6 cellular contexts compared by ENCODE assay signal in genomic region chr1:153962088-153963029, GRCh38. TPM values are rescaled to one million over a fixed set of nuclear protein-coding genes. Genes with fewer than 3 reads are reported as not detected.
DNase-seq lines count a peak whose midpoint lies in the region; ATAC-seq and TF ChIP-seq lines count a peak whose summit lies in the region.

No MANE protein-coding gene starts in this region.

- no peaks in the 10 kb centered on the region for H3K9me3 Mint-ChIP-seq in progenitor cell of endocrine pancreas (ENCODE audit: low read depth)

- ATAC-seq in left ventricle myocardium superior (no peak), GM19351 (IDR thresholded peaks at IDR 0.05; ENCODE audit: unreplicated experiment) (no peak)

- H3K9me3 ChIP-seq in cardiac muscle cell (ENCODE audit: low read depth), result no peaks in the 10 kb centered on the region

- no peaks in the 10 kb centered on the region for H3K27me3 ChIP-seq in cardiac muscle cell

- DNase-seq in cardiac muscle cell (ENCODE audit: low read depth in 1 of 2, low spot score in 1 of 2) (peak in 1 of 2 donors; percentile 57), left ventricle myocardium superior (no peak), dermis blood vessel endothelial cell (peak; percentile 56), progenitor cell of endocrine pancreas (ENCODE audit: low spot score, unreplicated experiment) (no peak), DMS79 (lab: John Stamatoyannopoulos, UW) (no peak)

- peaks cover 17% of the 10 kb centered on the region for H3K4me1 ChIP-seq in cardiac muscle cell (ENCODE audit: low read depth)

- peak overlapping the region; percentile 90 for H3K4me3 Mint-ChIP-seq in progenitor cell of endocrine pancreas (ENCODE audit: low read depth)

- no peaks in the 10 kb centered on the region for H3K27me3 Mint-ChIP-seq in progenitor cell of endocrine pancreas

- H3K36me3 Mint-ChIP-seq in progenitor cell of endocrine pancreas (ENCODE audit: insufficient read depth), result peaks cover 7% of the 10 kb centered on the region

- intact Hi-C loops in left ventricle myocardium superior (cut with micrococcal nuclease), result no loop called here

- no peak overlapping the region for H3K27ac ChIP-seq in cardiac muscle cell

- TF ChIP-seq CTCF in cardiac muscle cell (IDR thresholded peaks at IDR 0.05; ENCODE audit: low read depth, low read length), result no peak
- no peak for TF ChIP-seq CTCF in progenitor cell of endocrine pancreas (IDR thresholded peaks at IDR 0.05; ENCODE audit: unreplicated experiment)

- H3K27ac Mint-ChIP-seq in progenitor cell of endocrine pancreas, result peak overlapping the region; percentile 99

- peaks cover 6% of the 10 kb centered on the region for H3K36me3 ChIP-seq in cardiac muscle cell

- peak overlapping the region; percentile 58 for H3K4me3 ChIP-seq in cardiac muscle cell

- H3K4me1 Mint-ChIP-seq in progenitor cell of endocrine pancreas (ENCODE audit: low read depth), result peaks cover 41% of the 10 kb centered on the region

RNA-seq across cellular contexts. Expression of gene SLC39A1, which starts 1.0 kb away (rescaled TPM):
- 75.8 and 83.4 TPM in 2 replicates for total RNA-seq in cardiac muscle cell
- polyA plus RNA-seq in cardiac muscle cell, result 71.2 and 72.6 TPM in 2 replicates
- total RNA-seq in left ventricle myocardium superior, result 45.8 TPM
- 153 and 161 TPM in 2 replicates for total RNA-seq in dermis blood vessel endothelial cell
- total RNA-seq in progenitor cell of endocrine pancreas, result 70.6 and 75.4 TPM in 2 replicates

RNA-seq across cellular contexts. Expression of gene CRTC2, which starts 3.9 kb away (rescaled TPM):
- total RNA-seq in cardiac muscle cell, result 11.9 and 17.9 TPM in 2 replicates
- 24.8 and 34.4 TPM in 2 replicates for polyA plus RNA-seq in cardiac muscle cell
- total RNA-seq in left ventricle myocardium superior, result 21.2 TPM
- total RNA-seq in dermis blood vessel endothelial cell, result 3.7 and 7.5 TPM in 2 replicates
- total RNA-seq in progenitor cell of endocrine pancreas, result 40.9 and 41.9 TPM in 2 replicates

RNA-seq across cellular contexts. Expression of gene CREB3L4, which starts 5.3 kb away (rescaled TPM):
- 34.0 and 49.5 TPM in 2 replicates for total RNA-seq in cardiac muscle cell
- 25.3 and 31.5 TPM in 2 replicates for polyA plus RNA-seq in cardiac muscle cell
- 5.0 TPM for total RNA-seq in left ventricle myocardium superior
- total RNA-seq in dermis blood vessel endothelial cell, result 11.0 and 13.1 TPM in 2 replicates
- 36.6 and 41.7 TPM in 2 replicates for total RNA-seq in progenitor cell of endocrine pancreas

RNA-seq across cellular contexts. Expression of gene JTB, which starts 15.1 kb away (rescaled TPM):
- total RNA-seq in cardiac muscle cell (161 and 315 TPM in 2 replicates), left ventricle myocardium superior (80.7 TPM), dermis blood vessel endothelial cell (139 and 198 TPM in 2 replicates), progenitor cell of endocrine pancreas (75.0 and 76.5 TPM in 2 replicates)
- 137 and 169 TPM in 2 replicates for polyA plus RNA-seq in cardiac muscle cell

RNA-seq across cellular contexts. Expression of gene DENND4B, which starts 15.8 kb away (rescaled TPM):
- total RNA-seq in cardiac muscle cell, result 31.3 and 42.3 TPM in 2 replicates
- 48.1 and 61.2 TPM in 2 replicates for polyA plus RNA-seq in cardiac muscle cell
- 51.7 TPM for total RNA-seq in left ventricle myocardium superior
- 17.3 and 18.0 TPM in 2 replicates for total RNA-seq in dermis blood vessel endothelial cell
- 84.7 and 93.4 TPM in 2 replicates for total RNA-seq in progenitor cell of endocrine pancreas
